Comparison of ENCODE assay signal across 21 cellular contexts in the genomic region with DNA sequence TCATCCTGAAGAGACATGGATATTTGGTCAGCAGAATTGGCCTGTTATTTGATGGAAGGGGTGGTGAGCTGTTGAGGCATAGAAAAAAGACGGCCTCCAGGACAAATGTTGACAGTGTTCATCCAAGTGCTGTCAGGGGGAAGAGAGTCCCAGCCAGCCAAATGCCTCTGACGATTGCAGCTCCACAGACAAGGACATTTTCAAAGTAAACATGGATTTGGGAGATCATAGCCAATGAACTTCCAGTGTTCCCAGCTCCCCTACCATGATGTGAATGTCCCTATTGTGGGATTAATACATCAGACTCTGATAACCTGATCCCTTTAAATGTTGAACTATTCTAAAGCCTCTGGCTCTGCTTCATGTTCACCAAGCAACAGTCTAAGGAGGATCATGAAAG. TPM values are rescaled to one million over a fixed set of nuclear protein-coding genes. Genes with fewer than 3 reads are reported as not detected.
DNase-seq lines count a peak whose midpoint lies in the region; ATAC-seq and TF ChIP-seq lines count a peak whose summit lies in the region.
"Had no signal": no experiment of that assay in that cellular context is flagged by ENCODE, and none has a peak within 500 bp of the region (broad histone marks: within the 10 kb centered on the region; RNA-seq: fewer than 3 reads in every experiment).

No MANE protein-coding gene starts in this region.

- no peak for TF ChIP-seq CTCF in transverse colon (IDR thresholded peaks at IDR 0.05)

- H3K36me3 ChIP-seq in transverse colon = no peaks in the 10 kb centered on the region

- no peak overlapping the region for H3K27ac Mint-ChIP-seq in stimulated activated naive CD8-positive, alpha-beta T cell treated with anti-CD3 and anti-CD28 coated beads, Interleukin-15, amount 100 ng/mL, for 72 hours

- H3K27me3 ChIP-seq in right cardiac atrium (ENCODE audit: control insufficient read depth, insufficient read depth) = no peaks in the 10 kb centered on the region
- H3K27me3 ChIP-seq in transverse colon = no peaks in the 10 kb centered on the region

- DNase-seq in cerebellar cortex (ENCODE audit: low spot score) = peak; percentile 73
- DNase-seq in Right ventricle myocardium superior = no peak
- DNase-seq in right cardiac atrium = no peak
- DNase-seq in transverse colon = no peak
- no peak for DNase-seq in OCI-M2 (lab: John Stamatoyannopoulos, UW; ENCODE audit: unreplicated experiment)
- no peak for DNase-seq in inferior parietal cortex (ENCODE audit: extremely low spot score)
- no peak for DNase-seq in stimulated activated naive CD8-positive, alpha-beta T cell treated with anti-CD3 and anti-CD28 coated beads, Interleukin-15, amount 100 ng/mL, for 72 hours
- DNase-seq: CD4-positive, alpha-beta memory T cell; DND-41; GOT3; HCEC 1CT; IMR-90; NCI-H1105; NCI-H146; NCI-H2029; NCI-H2171; NCI-H345; NCI-H524 treated with DMSO at 0.1 percent for 48 hours; OCI-M1; SHP77 had no signal

- no peak overlapping the region for H3K4me3 ChIP-seq in right cardiac atrium (ENCODE audit: low read length)
- H3K4me3 ChIP-seq in transverse colon = no peak overlapping the region

- H3K27ac ChIP-seq in right cardiac atrium (ENCODE audit: low read length) (peak overlapping the region; percentile 52), transverse colon (peak overlapping the region; percentile 46 to 68 (median 63))
- H3K27ac ChIP-seq: KMS-11 had no signal

- no peaks in the 10 kb centered on the region for H3K27me3 Mint-ChIP-seq in stimulated activated naive CD8-positive, alpha-beta T cell treated with anti-CD3 and anti-CD28 coated beads, Interleukin-15, amount 100 ng/mL, for 72 hours

- TF ChIP-seq POLR2A in transverse colon (IDR thresholded peaks at IDR 0.05) = no peak

- H3K4me1 Mint-ChIP-seq in stimulated activated naive CD8-positive, alpha-beta T cell treated with anti-CD3 and anti-CD28 coated beads, Interleukin-15, amount 100 ng/mL, for 72 hours = peaks cover 32% of the 10 kb centered on the region

- 28% methylated on average over 2 of the region's 2 CpGs for WGBS in right cardiac atrium
- WGBS in transverse colon (ENCODE audit: low coverage in 1 of 2), 2 donors = 65% methylated on average over 2 of the region's 2 CpGs; no CpG with 5 or more reads in 1 of the 2 donors

- ATAC-seq in Right ventricle myocardium superior (ENCODE audit: poor library complexity) (peak; percentile 57), right cardiac atrium (peak; percentile 48 to 66)
- no peak for ATAC-seq in stimulated activated naive CD8-positive, alpha-beta T cell treated with anti-CD3 and anti-CD28 coated beads, Interleukin-15, amount 100 ng/mL, for 72 hours

- no peak overlapping the region for H3K4me3 Mint-ChIP-seq in stimulated activated naive CD8-positive, alpha-beta T cell treated with anti-CD3 and anti-CD28 coated beads, Interleukin-15, amount 100 ng/mL, for 72 hours
- H3K4me3 Mint-ChIP-seq: CD4-positive, alpha-beta memory T cell had no signal

- H3K9me3 ChIP-seq in right cardiac atrium (ENCODE audit: control insufficient read depth, low read length) = no peaks in the 10 kb centered on the region
- no peaks in the 10 kb centered on the region for H3K9me3 ChIP-seq in transverse colon

- in situ Hi-C loops in transverse colon (cut with MboI; ENCODE audit: low pct_ligation_motif_present in 1 of 4, low pct_unique_long_range_greater_than_20kb in 1 of 4, low sequenced_read_pairs in 3 of 4) = loop anchor here in 2 of 4 donors (10.0 to 25.0 kb wide), 2 partner anchors 93 to 211 kb away; a partner anchor contains a TSS

- TF ChIP-seq EP300 in transverse colon (IDR thresholded peaks at IDR 0.05; ENCODE audit: low read depth) = no peak

- H3K4me1 ChIP-seq in right cardiac atrium (ENCODE audit: control insufficient read depth, insufficient read depth, low read length) (peaks cover 4% of the 10 kb centered on the region), transverse colon (peaks cover 3 to 15% (median 9%) of the 10 kb centered on the region in 4 donors)

- H3K9me3 Mint-ChIP-seq in stimulated activated naive CD8-positive, alpha-beta T cell treated with anti-CD3 and anti-CD28 coated beads, Interleukin-15, amount 100 ng/mL, for 72 hours = no peaks in the 10 kb centered on the region

- intact Hi-C loops in Right ventricle myocardium superior (cut with DNase I) (no loop called here), right cardiac atrium (cut with DNase I) (no loop called here), transverse colon (cut with DNase I; ENCODE audit: low total_unique reads) (no loop called here)

RNA-seq across cellular contexts. Expression of a gene that starts 31.2 kb away (rescaled TPM):
- total RNA-seq in Right ventricle myocardium superior (110 TPM), right cardiac atrium (100 to 1,000 TPM; 105 to 132 (median 117) TPM), transverse colon (100 to 1,000 TPM in 2 of 4 donors, 10 to 100 TPM in 2; 12.1 to 112 (median 70.4) TPM)
- polyA plus RNA-seq in right cardiac atrium = 145 TPM

RNA-seq across cellular contexts. Expression of a gene that starts 51.8 kb away (rescaled TPM):
- total RNA-seq in Right ventricle myocardium superior (39.1 TPM), right cardiac atrium (10 to 100 TPM; 46.0 to 62.3 (median 55.3) TPM), transverse colon (10 to 100 TPM; 30.7 to 91.9 (median 60.9) TPM)
- 41.7 TPM for polyA plus RNA-seq in right cardiac atrium
